24 cellular contexts compared by ENCODE assay signal in the genomic region with DNA sequence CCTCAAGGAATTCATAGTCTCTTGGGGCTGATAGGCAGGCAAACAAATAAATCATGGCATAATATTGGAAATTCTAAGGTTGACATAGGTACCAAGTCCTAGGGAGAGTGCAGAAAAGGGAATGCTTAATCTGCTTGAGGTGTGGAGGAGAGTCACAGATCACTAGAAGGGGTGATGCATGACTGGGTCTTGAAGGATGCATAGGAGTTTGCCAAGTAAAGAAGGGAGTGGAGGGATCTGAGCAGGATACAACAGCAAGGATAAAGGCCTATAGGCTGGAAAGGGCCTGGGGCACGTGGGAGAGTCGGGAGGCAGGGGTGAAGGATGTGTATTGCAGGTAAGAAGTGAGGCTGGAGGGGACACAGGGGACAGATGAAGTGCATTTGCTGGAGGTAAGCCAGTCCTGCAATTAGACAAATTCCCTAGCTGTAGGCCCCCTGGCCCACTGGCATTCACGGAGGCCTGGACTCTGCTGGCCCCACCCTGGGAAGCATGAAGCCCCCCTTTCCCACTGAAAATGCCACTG. TPM values are rescaled to one million over a fixed set of nuclear protein-coding genes. Genes with fewer than 3 reads are reported as not detected.
DNase-seq lines count a peak whose midpoint lies in the region; ATAC-seq, FAIRE-seq and TF ChIP-seq lines count a peak whose summit lies in the region.
"Had no signal": no experiment of that assay in that cellular context is flagged by ENCODE, and none has a peak within 500 bp of the region (broad histone marks: within the 10 kb centered on the region; RNA-seq: fewer than 3 reads in every experiment).

No MANE protein-coding gene starts in this region.

- H3K27me3 ChIP-seq in H9 (ENCODE audit: insufficient read depth, low read length): no peaks in the 10 kb centered on the region
- H3K27me3 ChIP-seq: BE2C; BLaER1 treated with 17β-estradiol and CSF1 and Interleukin-3, amounts not matched to agents 10 nM and 100 nM had no signal

- H3K9me3 ChIP-seq in H9 (ENCODE audit: control insufficient read depth, low read depth, low read length) (no peaks in the 10 kb centered on the region), kidney (ENCODE audit: control insufficient read depth in 1 of 2, low read length in 2 of 2) (no peaks in the 10 kb centered on the region)
- H3K9me3 ChIP-seq: A549; BE2C; BLaER1 treated with 17β-estradiol and CSF1 and Interleukin-3, amounts not matched to agents 10 nM and 100 nM; HAP-1 had no signal

- no peak overlapping the region for H2AFZ ChIP-seq in H9 (ENCODE audit: low read length)
- H2AFZ ChIP-seq: GM23338 had no signal

- H3K4me1 ChIP-seq in H9 (ENCODE audit: insufficient read depth, low read length): no peaks in the 10 kb centered on the region; the same call in 1 of the 2 replicates
- H3K4me1 ChIP-seq in kidney (ENCODE audit: control insufficient read depth in 1 of 2, insufficient read depth in 1 of 2, low read depth in 1 of 2, low read length in 2 of 2): no peaks in the 10 kb centered on the region
- H3K4me1 ChIP-seq: A549, BE2C, HAP-1 had no signal

- FAIRE-seq in kidney (lab: Jason Lieb, UNC): no peak
- FAIRE-seq: A549, GM12878 had no signal

- H4K20me1 ChIP-seq in H9 (ENCODE audit: control insufficient read depth, insufficient read depth, insufficient read length): no peaks in the 10 kb centered on the region

- H3T11ph ChIP-seq in H9 (ENCODE audit: low read length): no peak overlapping the region

- H3K27ac Mint-ChIP-seq in H9 (peak overlapping the region in 2 of 3 experiments; percentile 11 to 79; a peak in 2 of 7 replicates), WTC11 (no peak overlapping the region)
- H3K27ac Mint-ChIP-seq: CD14-positive monocyte; CD4-positive, alpha-beta T cell; CD8-positive, alpha-beta memory T cell; GM23338 had no signal

- H3K4me3 ChIP-seq in kidney (ENCODE audit: low read length in 2 of 2): no peak overlapping the region
- H3K4me3 ChIP-seq: A549; BLaER1 treated with 17β-estradiol and CSF1 and Interleukin-3, amounts not matched to agents 10 nM and 100 nM; GM12878; GM23338; HAP-1 had no signal

- TF ChIP-seq CTCF in H9 (conservative IDR thresholded peaks at IDR 0.05) (no peak), WTC11 (IDR thresholded peaks at IDR 0.05) (no peak), kidney (IDR thresholded peaks at IDR 0.05; ENCODE audit: borderline replicate concordance, extremely low read depth, insufficient read depth) (no peak)

- CTCF ChIA-PET in WTC11 (lab: Charles Lee): interaction anchor here (1.0 to 1.7 kb wide), 4 partner anchors 16 to 111 kb away, joined by 3 to 6 read pairs (median 3); no protein-coding TSS in a partner anchor

- no peak overlapping the region for H3K4me2 ChIP-seq in H9 (ENCODE audit: insufficient read depth, insufficient read length, low read length)
- H3K4me2 ChIP-seq: A549; BLaER1 treated with 17β-estradiol and CSF1 and Interleukin-3, amounts not matched to agents 10 nM and 100 nM; GM23338 had no signal

- H3K23me2 ChIP-seq in H9 (ENCODE audit: insufficient read length, low read depth, low read length, poor library complexity, severe bottlenecking): no peaks in the 10 kb centered on the region

- WGBS in H9 (ENCODE audit: extremely low coverage, insufficient read length, low lambda C conversion rate): no CpG with 5 or more reads among the region's 3 CpGs

- H4K5ac ChIP-seq in H9 (ENCODE audit: insufficient read length, low read depth, low read length): no peak overlapping the region

- H3K9me3 Mint-ChIP-seq in H9 (no peaks in the 10 kb centered on the region), WTC11 (no peaks in the 10 kb centered on the region)
- H3K9me3 Mint-ChIP-seq: CD4-positive, alpha-beta T cell; CD8-positive, alpha-beta memory T cell; GM23338 had no signal

- H2BK120ac ChIP-seq in H9 (ENCODE audit: low read depth, low read length, poor library complexity, severe bottlenecking): no peak overlapping the region

- peaks cover 25 to 30% of the 10 kb centered on the region in 2 experiments for H3K4me1 Mint-ChIP-seq in H9
- H3K4me1 Mint-ChIP-seq in WTC11: peaks cover 42% of the 10 kb centered on the region
- H3K4me1 Mint-ChIP-seq: CD8-positive, alpha-beta memory T cell had no signal

- POLR2A ChIA-PET in WTC11 (lab: Charles Lee): no interaction called here

- H3K9ac ChIP-seq in H9 (ENCODE audit: extremely low read depth, insufficient read length, low read length) (no peak overlapping the region), kidney (ENCODE audit: low read length in 2 of 2) (no peak overlapping the region)
- H3K9ac ChIP-seq: BLaER1 treated with 17β-estradiol and CSF1 and Interleukin-3, amounts not matched to agents 10 nM and 100 nM had no signal

- H3K56ac ChIP-seq in H9 (ENCODE audit: insufficient read length, low read depth, low read length): no peak overlapping the region

- no peak overlapping the region for H2BK12ac ChIP-seq in H9 (ENCODE audit: insufficient read length, low read depth, low read length)

- no peak overlapping the region for H3K18ac ChIP-seq in H9 (ENCODE audit: insufficient read length, low read depth, low read length)

- no peaks in the 10 kb centered on the region; a peak in 2 of 7 replicates for H3K36me3 Mint-ChIP-seq in H9 (ENCODE audit: insufficient read depth in 1 of 3, low read depth in 3 of 3)
- peaks cover 4% of the 10 kb centered on the region for H3K36me3 Mint-ChIP-seq in WTC11
- H3K36me3 Mint-ChIP-seq: CD14-positive monocyte; CD8-positive, alpha-beta memory T cell had no signal

- H3K79me1 ChIP-seq in H9 (ENCODE audit: insufficient read depth, low read depth, low read length, poor library complexity, severe bottlenecking): no peaks in the 10 kb centered on the region

- no peak overlapping the region for H2AK5ac ChIP-seq in H9 (ENCODE audit: insufficient read length, low read length)

- no peak overlapping the region; the same call in 1 of the 2 replicates for H3K14ac ChIP-seq in H9 (ENCODE audit: insufficient read depth, low read length)

- peak; percentile 66 for ATAC-seq in WTC11
- ATAC-seq in HG03135 (IDR thresholded peaks at IDR 0.05; ENCODE audit: unreplicated experiment): no peak
- ATAC-seq: A549, GM12878, GM23338 had no signal

- H3K27me3 Mint-ChIP-seq in H9 (ENCODE audit: low read depth) (peaks cover 11% of the 10 kb centered on the region), WTC11 (ENCODE audit: low read depth) (no peaks in the 10 kb centered on the region)

- no peaks in the 10 kb centered on the region for H3K36me3 ChIP-seq in kidney (ENCODE audit: control insufficient read depth in 1 of 2, insufficient read depth in 2 of 2, low read length in 2 of 2)
- H3K36me3 ChIP-seq: BE2C; BLaER1 treated with 17β-estradiol and CSF1 and Interleukin-3, amounts not matched to agents 10 nM and 100 nM; HAP-1 had no signal

- no peak overlapping the region for H3K27ac ChIP-seq in H9 (ENCODE audit: insufficient read length, low read depth, low read length)
- no peak overlapping the region for H3K27ac ChIP-seq in kidney (ENCODE audit: low read depth in 2 of 2, low read length in 2 of 2)
- H3K27ac ChIP-seq: A549; BLaER1 treated with 17β-estradiol and CSF1 and Interleukin-3, amounts not matched to agents 10 nM and 100 nM had no signal

- peaks cover 6% of the 10 kb centered on the region; the same call in 1 of the 2 replicates for H3K79me2 ChIP-seq in H9 (ENCODE audit: insufficient read depth, low read length)

- DNase-seq in DMS79 (lab: John Stamatoyannopoulos, UW) (peak; percentile 36), H9 (no peak), WTC11 (ENCODE audit: low spot score) (no peak), kidney (peak; percentile 20), inferior parietal cortex (ENCODE audit: extremely low spot score) (no peak), NCI-H526 treated with DMSO at 0.1 percent for 48 hours (lab: John Stamatoyannopoulos, UW) (no peak)
- DNase-seq: 8988T; ACHN; AML-193; BE2C; Calu3; CD4-positive, alpha-beta T cell; CD8-positive, alpha-beta memory T cell; DMS53; EL; GDM1 had no signal

- H3K23ac ChIP-seq in H9 (ENCODE audit: insufficient read length, low read depth, low read length): no peak overlapping the region

- no peak overlapping the region for H2BK5ac ChIP-seq in H9 (ENCODE audit: insufficient read length, low read length)

- H4K8ac ChIP-seq in H9 (replicated peaks; ENCODE audit: insufficient read length, low read depth, low read length): no peak overlapping the region

- intact Hi-C loops in kidney (cut with DNase I): no loop called here

- no peak overlapping the region for H3K4ac ChIP-seq in H9 (ENCODE audit: low read depth, low read length)

- H2BK15ac ChIP-seq in H9 (ENCODE audit: low read depth, low read length): no peak overlapping the region

- no peak overlapping the region for H3K4me3 Mint-ChIP-seq in H9
- no peak overlapping the region for H3K4me3 Mint-ChIP-seq in WTC11
- H3K4me3 Mint-ChIP-seq: CD14-positive monocyte; CD4-positive, alpha-beta T cell; CD8-positive, alpha-beta memory T cell; GM23338 had no signal

- no peak overlapping the region for H2BK20ac ChIP-seq in H9 (ENCODE audit: low read depth, low read length, poor library complexity, severe bottlenecking)

- H4K91ac ChIP-seq in H9 (ENCODE audit: insufficient read length, low read depth, low read length): no peak overlapping the region

TF ChIP-seq in WTC11, 78 proteins besides CTCF, POLR2A, EP300 and RAD21 (continues in another document):
- TF ChIP-seq, protein P1, sequence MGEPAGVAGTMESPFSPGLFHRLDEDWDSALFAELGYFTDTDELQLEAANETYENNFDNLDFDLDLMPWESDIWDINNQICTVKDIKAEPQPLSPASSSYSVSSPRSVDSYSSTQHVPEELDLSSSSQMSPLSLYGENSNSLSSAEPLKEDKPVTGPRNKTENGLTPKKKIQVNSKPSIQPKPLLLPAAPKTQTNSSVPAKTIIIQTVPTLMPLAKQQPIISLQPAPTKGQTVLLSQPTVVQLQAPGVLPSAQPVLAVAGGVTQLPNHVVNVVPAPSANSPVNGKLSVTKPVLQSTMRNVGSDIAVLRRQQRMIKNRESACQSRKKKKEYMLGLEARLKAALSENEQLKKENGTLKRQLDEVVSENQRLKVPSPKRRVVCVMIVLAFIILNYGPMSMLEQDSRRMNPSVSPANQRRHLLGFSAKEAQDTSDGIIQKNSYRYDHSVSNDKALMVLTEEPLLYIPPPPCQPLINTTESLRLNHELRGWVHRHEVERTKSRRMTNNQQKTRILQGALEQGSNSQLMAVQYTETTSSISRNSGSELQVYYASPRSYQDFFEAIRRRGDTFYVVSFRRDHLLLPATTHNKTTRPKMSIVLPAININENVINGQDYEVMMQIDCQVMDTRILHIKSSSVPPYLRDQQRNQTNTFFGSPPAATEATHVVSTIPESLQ (CRISPR knock-in tag; IDR thresholded peaks at IDR 0.05): no peak

RNA-seq across cellular contexts. Expression of a gene that starts 15.9 kb away (rescaled TPM):
- total RNA-seq in H9 (2021) (5.2 and 6.2 TPM in 2 replicates), WTC11 (2021) (28.0 to 30.5 TPM (median 28.5 TPM) in 3 replicates), kidney (6.6 TPM)
- polyA plus RNA-seq in kidney (ENCODE audit: insufficient read depth, low read depth, low replicate concordance): 1.4 TPM
- total RNA-seq: Calu3; CD4-positive, alpha-beta T cell; CD8-positive, alpha-beta memory T cell; GM12878; H4 had no signal
- polyA plus RNA-seq: A549; CD14-positive monocyte; CD8-positive, alpha-beta memory T cell had no signal

Comparison
In these comparisons a context has a peak if more than half of its experiments do, and no peak if none do; other contexts are left out.
1. DNase-seq: peak in DMS79 (single experiment) and kidney (single experiment); none in H9 (single experiment), WTC11 (single experiment), inferior parietal cortex (single experiment) and NCI-H526 treated with DMSO at 0.1 percent for 48 hours (single experiment).